ENCODE assay signal across 12 cellular contexts in the genomic region with DNA sequence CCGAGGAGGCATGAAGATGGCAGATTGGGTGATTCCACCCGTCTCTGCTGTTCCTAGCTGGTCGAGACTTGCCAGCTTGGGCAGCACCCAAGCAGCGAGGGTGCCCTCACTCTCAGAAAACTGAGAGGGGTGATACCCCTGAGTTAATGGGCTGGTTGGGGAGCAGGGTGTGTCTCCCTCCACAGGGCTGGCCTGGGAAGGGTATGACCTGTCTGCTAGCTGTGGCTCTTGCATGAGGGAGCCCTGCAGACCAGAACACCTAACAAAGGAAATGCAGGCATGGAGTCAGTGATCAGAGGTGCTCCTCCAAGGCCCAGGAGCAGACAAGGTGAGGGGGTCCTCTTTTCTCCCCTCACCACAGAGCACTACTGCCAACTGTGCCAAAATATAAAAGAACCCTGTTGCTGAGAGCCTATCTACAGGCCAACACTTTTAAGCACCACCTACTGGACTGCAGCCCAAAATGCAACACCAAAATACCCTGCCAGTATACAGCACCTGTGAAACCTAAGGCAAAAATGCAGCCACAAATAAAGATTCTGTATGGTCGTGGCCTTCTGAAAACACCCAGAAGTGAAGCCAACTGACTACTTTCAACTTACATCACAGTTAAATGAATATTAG. TPM values are rescaled to one million over a fixed set of nuclear protein-coding genes. Genes with fewer than 3 reads are reported as not detected.
DNase-seq lines count a peak whose midpoint lies in the region; ATAC-seq and TF ChIP-seq lines count a peak whose summit lies in the region.
"Had no signal": no experiment of that assay in that cellular context is flagged by ENCODE, and none has a peak within 500 bp of the region (broad histone marks: within the 10 kb centered on the region; RNA-seq: fewer than 3 reads in every experiment).

No MANE protein-coding gene starts in this region.

- H3K9me3 ChIP-seq in Panc1 (ENCODE audit: control insufficient read depth, insufficient read depth, low read depth, low read length) = no peaks in the 10 kb centered on the region
- H3K9me3 ChIP-seq in lower lobe of right lung = no peaks in the 10 kb centered on the region
- H3K9me3 ChIP-seq: neutrophil had no signal

- H3K27ac ChIP-seq in Panc1 (ENCODE audit: low read length) (no peak overlapping the region), lower lobe of right lung (no peak overlapping the region)
- H3K27ac ChIP-seq: neutrophil had no signal

- peaks cover 11% of the 10 kb centered on the region for H3K27me3 Mint-ChIP-seq in HFFc6 (ENCODE audit: insufficient read depth)
- peaks cover 16% of the 10 kb centered on the region for H3K27me3 Mint-ChIP-seq in stimulated activated naive CD8-positive, alpha-beta T cell treated with anti-CD3 and anti-CD28 coated beads, Interleukin-15, amount 100 ng/mL, for 72 hours
- H3K27me3 Mint-ChIP-seq: type B pancreatic cell had no signal

- no peak overlapping the region for H3K27ac Mint-ChIP-seq in HFFc6
- peak overlapping the region in 1 of 2 donors; percentile 44 for H3K27ac Mint-ChIP-seq in stimulated activated naive CD8-positive, alpha-beta T cell treated with anti-CD3 and anti-CD28 coated beads, Interleukin-15, amount 100 ng/mL, for 72 hours
- H3K27ac Mint-ChIP-seq: type B pancreatic cell had no signal

- H3K9me3 Mint-ChIP-seq in HFFc6 = no peaks in the 10 kb centered on the region
- no peaks in the 10 kb centered on the region for H3K9me3 Mint-ChIP-seq in stimulated activated naive CD8-positive, alpha-beta T cell treated with anti-CD3 and anti-CD28 coated beads, Interleukin-15, amount 100 ng/mL, for 72 hours
- H3K9me3 Mint-ChIP-seq: type B pancreatic cell had no signal

- peak; percentile 37 for DNase-seq in DMS 273 (lab: John Stamatoyannopoulos, UW; ENCODE audit: unreplicated experiment)
- DNase-seq in DMS 273 treated with DMSO at 0.1 percent for 48 hours (lab: John Stamatoyannopoulos, UW) = no peak
- no peak for DNase-seq in HFFc6
- DNase-seq in Panc1 (ENCODE audit: low read depth, low spot score) = no peak
- no peak for DNase-seq in lower lobe of right lung
- no peak for DNase-seq in stimulated activated naive CD8-positive, alpha-beta T cell treated with anti-CD3 and anti-CD28 coated beads, Interleukin-15, amount 100 ng/mL, for 72 hours
- DNase-seq: hypothalamus, NCI-H1694 had no signal

- peak; percentile 70 for ATAC-seq in Panc1
- peak; percentile 25 to 62 for ATAC-seq in lower lobe of right lung
- ATAC-seq in stimulated activated naive CD8-positive, alpha-beta T cell treated with anti-CD3 and anti-CD28 coated beads, Interleukin-15, amount 100 ng/mL, for 72 hours = no peak
- no peak for ATAC-seq in HG03571 (IDR thresholded peaks at IDR 0.05; ENCODE audit: unreplicated experiment)
- ATAC-seq in GM19035 (IDR thresholded peaks at IDR 0.05; ENCODE audit: unreplicated experiment) = no peak

- POLR2A ChIA-PET in Panc1 (lab: Charles Lee) = no interaction called here

- CTCF ChIA-PET in Panc1 (lab: Charles Lee) = no interaction called here

- H3K4me1 Mint-ChIP-seq in HFFc6 (ENCODE audit: low read depth) = no peaks in the 10 kb centered on the region
- no peaks in the 10 kb centered on the region for H3K4me1 Mint-ChIP-seq in stimulated activated naive CD8-positive, alpha-beta T cell treated with anti-CD3 and anti-CD28 coated beads, Interleukin-15, amount 100 ng/mL, for 72 hours

- H3K4me1 ChIP-seq in Panc1 (ENCODE audit: control insufficient read depth, insufficient read depth, low read length) = no peaks in the 10 kb centered on the region
- no peaks in the 10 kb centered on the region for H3K4me1 ChIP-seq in lower lobe of right lung

- H3K36me3 Mint-ChIP-seq in HFFc6 (ENCODE audit: low read depth) = no peaks in the 10 kb centered on the region
- H3K36me3 Mint-ChIP-seq: type B pancreatic cell had no signal

- in situ Hi-C loops in Panc1 (cut with HindIII; ENCODE audit: low pct_unique_long_range_greater_than_20kb, low sequenced_read_pairs) = no loop called here

- no peaks in the 10 kb centered on the region for H3K27me3 ChIP-seq in Panc1 (ENCODE audit: control insufficient read depth, insufficient read depth, low read length)
- no peaks in the 10 kb centered on the region for H3K27me3 ChIP-seq in lower lobe of right lung (ENCODE audit: low read depth)
- H3K27me3 ChIP-seq: neutrophil had no signal

- intact Hi-C loops in Panc1 (cut with micrococcal nuclease; ENCODE audit: unreplicated experiment) = no loop called here
- intact Hi-C loops in lower lobe of right lung (cut with DNase I) = no loop called here

- no peaks in the 10 kb centered on the region for H3K36me3 ChIP-seq in Panc1 (ENCODE audit: control insufficient read depth, insufficient read depth, low read length)
- H3K36me3 ChIP-seq in lower lobe of right lung = no peaks in the 10 kb centered on the region
- H3K36me3 ChIP-seq: neutrophil had no signal

- no TSS peak for BruUV-seq in Panc1 (replicated peaks; lab: Mats Ljungman, UMichigan)

- no peak overlapping the region for H3K4me3 Mint-ChIP-seq in HFFc6
- no peak overlapping the region for H3K4me3 Mint-ChIP-seq in stimulated activated naive CD8-positive, alpha-beta T cell treated with anti-CD3 and anti-CD28 coated beads, Interleukin-15, amount 100 ng/mL, for 72 hours
- H3K4me3 Mint-ChIP-seq: type B pancreatic cell had no signal

- H3K4me3 ChIP-seq in Panc1 (ENCODE audit: low read depth in 2 of 2, low read length in 2 of 2) (no peak overlapping the region), lower lobe of right lung (no peak overlapping the region)

- TF ChIP-seq CTCF in HFFc6 (IDR thresholded peaks at IDR 0.05) (peak; percentile 48; the same call in 1 of the 2 replicates), Panc1 (IDR thresholded peaks at IDR 0.05) (peak; percentile 53), lower lobe of right lung (IDR thresholded peaks at IDR 0.05) (no peak)

RNA-seq across cellular contexts. Expression of a gene that starts 35.8 kb away (rescaled TPM):
- total RNA-seq in HFFc6 (2021; fragmentation: NEBNext Ultra II Directional; extraction: Animal tissue kit (Norgen Biotek cat#: 25700)) = 1 to 10 TPM; 1.3 to 1.7 (median 1.6) TPM
- total RNA-seq in Panc1 (2021; ENCODE audit: unreplicated experiment) = 23.8 TPM
- polyA plus RNA-seq in Panc1 (2012; ENCODE audit: insufficient read length) = 8.3 TPM
- 14.9 TPM for total RNA-seq in lower lobe of right lung

RNA-seq across cellular contexts. Expression of a gene that starts 43.3 kb away (rescaled TPM):
- total RNA-seq in HFFc6 (2021; fragmentation: NEBNext Ultra II Directional; extraction: Animal tissue kit (Norgen Biotek cat#: 25700)) = under 1 TPM in 3 of 6 experiments, not detected in 3; 0.14 to 0.22 (median 0.17) TPM
- 2.5 TPM for total RNA-seq in Panc1 (2021; ENCODE audit: unreplicated experiment)
- 1.2 TPM for polyA plus RNA-seq in Panc1 (2012; ENCODE audit: insufficient read length)
- not detected for total RNA-seq in lower lobe of right lung

Comparison
In these comparisons a context has a peak if more than half of its experiments do, and no peak if none do; other contexts are left out.
1. ATAC-seq: peak in Panc1 (single experiment) and lower lobe of right lung (2 of 2); none in stimulated activated naive CD8-positive, alpha-beta T cell treated with anti-CD3 and anti-CD28 coated beads, Interleukin-15, amount 100 ng/mL, for 72 hours (single experiment), HG03571 (single experiment) and GM19035 (single experiment).